In the genomic region with DNA sequence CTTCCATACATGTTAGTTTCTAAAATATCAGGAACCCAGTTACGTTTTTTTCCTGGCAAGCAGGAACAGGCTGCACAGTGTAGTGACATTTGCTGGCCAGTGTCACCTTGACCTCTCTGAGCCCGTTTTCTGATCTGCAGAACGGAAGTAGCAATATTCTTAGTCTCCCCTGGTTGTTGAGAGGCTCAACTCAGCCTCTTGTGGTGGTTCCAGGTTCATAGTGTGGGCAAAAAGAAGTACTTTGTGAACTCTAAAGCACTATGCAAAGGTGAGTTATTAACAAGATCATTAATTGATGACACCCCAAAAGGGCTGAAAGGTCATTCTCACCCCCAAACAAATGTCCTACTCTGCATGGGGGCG, we compare ENCODE assay signal across 26 cellular contexts. TPM values are rescaled to one million over a fixed set of nuclear protein-coding genes. Genes with fewer than 3 reads are reported as not detected.
DNase-seq lines count a peak whose midpoint lies in the region; ATAC-seq and TF ChIP-seq lines count a peak whose summit lies in the region.
"Had no signal": no experiment of that assay in that cellular context is flagged by ENCODE, and none has a peak within 500 bp of the region (broad histone marks: within the 10 kb centered on the region; RNA-seq: fewer than 3 reads in every experiment).

No MANE protein-coding gene starts in this region.

- peak overlapping the region; percentile 91 for H4K8ac ChIP-seq in trophoblast cell (ENCODE audit: low read depth, low read length)

- peaks cover 20% of the 10 kb centered on the region for H3K79me1 ChIP-seq in trophoblast cell (ENCODE audit: low read length)

- H3K9me3 ChIP-seq in GM23248 (ENCODE audit: low read depth) = no peaks in the 10 kb centered on the region
- H3K9me3 ChIP-seq in iPS-18a (ENCODE audit: control insufficient read depth, low read depth, low read length) = no peaks in the 10 kb centered on the region
- H3K9me3 ChIP-seq in trophoblast cell (ENCODE audit: insufficient read depth, low read depth, low read length) = no peaks in the 10 kb centered on the region
- H3K9me3 ChIP-seq: ascending aorta, lower lobe of right lung, MG63, tibial nerve had no signal

- peaks cover 20% of the 10 kb centered on the region for H3K36me3 Mint-ChIP-seq in WTC11
- H3K36me3 Mint-ChIP-seq: activated CD4-positive, alpha-beta memory T cell treated with anti-CD3 and anti-CD28 coated beads for 36 hours; activated naive CD4-positive, alpha-beta T cell treated with anti-CD3 and anti-CD28 coated beads, Interleukin-2, amount 10 ng/mL, durations not matched to agents 7 days and 5 days; CD8-positive, alpha-beta memory T cell; naive B cell; T-cell had no signal

- H4K12ac ChIP-seq in trophoblast cell (ENCODE audit: low read depth, low read length) = peak overlapping the region; percentile 76

- H2AFZ ChIP-seq in GM23248 (peak overlapping the region; percentile 55; the same call in 1 of the 2 replicates), trophoblast cell (ENCODE audit: insufficient read depth, low read length, poor library complexity) (no peak overlapping the region)

- TF ChIP-seq CTCF in WTC11 (IDR thresholded peaks at IDR 0.05) = no peak
- TF ChIP-seq CTCF in coronary artery (IDR thresholded peaks at IDR 0.05) = no peak

- H3K14ac ChIP-seq in trophoblast cell (ENCODE audit: low read length) = peak overlapping the region; percentile 39

- DNase-seq in GM23248 = no peak
- no peak for DNase-seq in WTC11 (ENCODE audit: low spot score)
- DNase-seq in trophoblast cell = no peak
- DNase-seq in coronary artery (ENCODE audit: low spot score) = no peak
- no peak for DNase-seq in COR-L47 (lab: John Stamatoyannopoulos, UW)
- DNase-seq in stimulated activated CD4-positive, alpha-beta T cell treated with anti-CD3 and anti-CD28 coated beads, Interleukin-4, amount 100 ng/mL, for 24 hours = no peak
- no peak for DNase-seq in UCSD-AML1 (lab: John Stamatoyannopoulos, UW; ENCODE audit: unreplicated experiment)
- DNase-seq: activated CD4-positive, alpha-beta memory T cell treated with anti-CD3 and anti-CD28 coated beads for 36 hours; activated naive CD4-positive, alpha-beta T cell treated with anti-CD3 and anti-CD28 coated beads, Interleukin-2, amount 10 ng/mL, durations not matched to agents 7 days and 5 days; activated T-cell treated with anti-CD3 and anti-CD28 coated beads, Interleukin-2, amount 50 U/mL, for 24 hours; CD8-positive, alpha-beta memory T cell; cortex of kidney; lower lobe of right lung; MG63; naive B cell; NCI-H187 treated with DMSO at 0.1 percent for 48 hours; stimulated activated naive CD4-positive, alpha-beta T cell; T-cell; WERI-Rb-1 had no signal

- in situ Hi-C loops in GM23248 (cut with MboI) = no loop called here

- H2BK5ac ChIP-seq in trophoblast cell (ENCODE audit: low read depth, low read length, poor library complexity) = peak overlapping the region; percentile 90

- H3F3A ChIP-seq in GM23248 (ENCODE audit: insufficient read depth) = no peaks in the 10 kb centered on the region; the same call in 1 of the 2 replicates

- CTCF ChIA-PET in WTC11 (lab: Charles Lee) = interaction anchor here (1.0 to 8.8 kb wide), 9 partner anchors 9 to 68 kb away, joined by 3 to 182 read pairs (median 3); a partner anchor contains a TSS

- no peaks in the 10 kb centered on the region for H3K9me3 Mint-ChIP-seq in WTC11
- H3K9me3 Mint-ChIP-seq: activated CD4-positive, alpha-beta memory T cell treated with anti-CD3 and anti-CD28 coated beads for 36 hours; activated naive CD4-positive, alpha-beta T cell treated with anti-CD3 and anti-CD28 coated beads, Interleukin-2, amount 10 ng/mL, durations not matched to agents 7 days and 5 days; activated T-cell treated with anti-CD3 and anti-CD28 coated beads, Interleukin-2, amount 50 U/mL, for 24 hours; CD8-positive, alpha-beta memory T cell; naive B cell; T-cell had no signal

- peak overlapping the region; percentile 10 for H2BK12ac ChIP-seq in trophoblast cell (ENCODE audit: low read length)

- H3K23ac ChIP-seq in trophoblast cell (ENCODE audit: low read length) = no peak overlapping the region

- peaks cover 16% of the 10 kb centered on the region for H3K4me1 ChIP-seq in GM23248 (ENCODE audit: insufficient read depth)
- H3K4me1 ChIP-seq in iPS-18a (ENCODE audit: control insufficient read depth, low read depth, low read length) = peaks cover 41% of the 10 kb centered on the region
- peaks cover 28 to 29% of the 10 kb centered on the region in 2 experiments for H3K4me1 ChIP-seq in trophoblast cell (ENCODE audit: control insufficient read depth in 1 of 2, insufficient read depth in 2 of 2, low read length in 2 of 2)
- H3K4me1 ChIP-seq: lower lobe of right lung had no signal

- H3K27me3 ChIP-seq in GM23248 (replicated peaks; ENCODE audit: insufficient read depth) (peaks cover 4% of the 10 kb centered on the region; the same call in 1 of the 2 replicates), iPS-18a (ENCODE audit: control insufficient read depth, insufficient read depth, low read length) (no peaks in the 10 kb centered on the region), trophoblast cell (ENCODE audit: insufficient read depth, low read length) (no peaks in the 10 kb centered on the region)

- H3K18ac ChIP-seq in trophoblast cell (ENCODE audit: low read length) = peak overlapping the region; percentile 52

- peak overlapping the region; percentile 71 for H3K4me2 ChIP-seq in GM23248 (ENCODE audit: unreplicated experiment)
- peak overlapping the region; percentile 72 for H3K4me2 ChIP-seq in trophoblast cell (ENCODE audit: low read length)

- H3K9ac ChIP-seq in GM23248 (peak overlapping the region; percentile 52), iPS-18a (ENCODE audit: low read length) (peak overlapping the region; percentile 96), trophoblast cell (ENCODE audit: low read length) (no peak overlapping the region)

- H3K36me3 ChIP-seq in GM23248 (ENCODE audit: low read depth) = no peaks in the 10 kb centered on the region
- H3K36me3 ChIP-seq in iPS-18a (ENCODE audit: control insufficient read depth, low read depth, low read length) = no peaks in the 10 kb centered on the region
- peaks cover 24 to 26% of the 10 kb centered on the region in 2 experiments for H3K36me3 ChIP-seq in trophoblast cell (ENCODE audit: control insufficient read depth in 1 of 2, insufficient read depth in 2 of 2, low read length in 2 of 2)
- H3K36me3 ChIP-seq: ascending aorta, lower lobe of right lung, MG63, tibial nerve had no signal

- peak overlapping the region; percentile 70 for H2BK120ac ChIP-seq in trophoblast cell (ENCODE audit: insufficient read depth, low read length, poor library complexity)

- H3K4me3 ChIP-seq in GM23248 = peak overlapping the region; percentile 62
- H3K4me3 ChIP-seq in iPS-18a (ENCODE audit: low read length) = peak overlapping the region; percentile 50
- no peak overlapping the region for H3K4me3 ChIP-seq in trophoblast cell (ENCODE audit: low read depth, low read length)
- H3K4me3 ChIP-seq in coronary artery = no peak overlapping the region
- H3K4me3 ChIP-seq: ascending aorta, lower lobe of right lung, MG63, tibial nerve had no signal

- no peaks in the 10 kb centered on the region for H3K9me2 ChIP-seq in GM23248 (ENCODE audit: insufficient read depth)

- ATAC-seq in WTC11 = no peak
- ATAC-seq: lower lobe of right lung, T-cell had no signal

- no peaks in the 10 kb centered on the region for H3K27me3 Mint-ChIP-seq in WTC11 (ENCODE audit: low read depth)

- POLR2A ChIA-PET in WTC11 (lab: Charles Lee) = interaction anchor here (0.5 to 5.5 kb wide), 6 partner anchors 9 to 47 kb away, joined by 3 to 65 read pairs (median 6); a partner anchor contains a TSS

- no peak overlapping the region for H2AK5ac ChIP-seq in trophoblast cell (ENCODE audit: low read length)

- H3K4me1 Mint-ChIP-seq in WTC11 = peaks cover 66% of the 10 kb centered on the region
- H3K4me1 Mint-ChIP-seq: activated naive CD4-positive, alpha-beta T cell treated with anti-CD3 and anti-CD28 coated beads, Interleukin-2, amount 10 ng/mL, durations not matched to agents 7 days and 5 days; CD8-positive, alpha-beta memory T cell had no signal

- peak overlapping the region; percentile 44; the same call in 1 of the 2 replicates for H3K27ac ChIP-seq in GM23248
- H3K27ac ChIP-seq in iPS-18a (ENCODE audit: low read length) = peak overlapping the region; percentile 3
- H3K27ac ChIP-seq in trophoblast cell (ENCODE audit: low read depth, low read length) = peak overlapping the region; percentile 91
- H3K27ac ChIP-seq in coronary artery = no peak overlapping the region
- H3K27ac ChIP-seq: ascending aorta, lower lobe of right lung, tibial nerve had no signal

- H3K4me3 Mint-ChIP-seq in WTC11 = peak overlapping the region; percentile 73
- H3K4me3 Mint-ChIP-seq: activated CD4-positive, alpha-beta memory T cell treated with anti-CD3 and anti-CD28 coated beads for 36 hours; activated naive CD4-positive, alpha-beta T cell treated with anti-CD3 and anti-CD28 coated beads, Interleukin-2, amount 10 ng/mL, durations not matched to agents 7 days and 5 days; activated T-cell treated with anti-CD3 and anti-CD28 coated beads, Interleukin-2, amount 50 U/mL, for 24 hours; CD8-positive, alpha-beta memory T cell; naive B cell; T-cell had no signal

- peak overlapping the region; percentile 86 for H3K4ac ChIP-seq in trophoblast cell (ENCODE audit: low read depth, low read length)

- peaks cover 70% of the 10 kb centered on the region for H3K79me2 ChIP-seq in GM23248 (ENCODE audit: insufficient read depth)
- peaks cover 31% of the 10 kb centered on the region for H3K79me2 ChIP-seq in trophoblast cell (ENCODE audit: control insufficient read depth, insufficient read depth, low read length, poor library complexity)

- WGBS in GM23248 (ENCODE audit: low coverage in 1 of 2, low lambda C conversion rate in 2 of 2, missing lambda C conversion rate in 2 of 2), 2 experiments = 21 to 23% methylated on average over 4 of the region's 4 CpGs
- WGBS in trophoblast cell (ENCODE audit: extremely low coverage, insufficient coverage, insufficient read length) = no CpG with 5 or more reads among the region's 4 CpGs

- H4K20me1 ChIP-seq in GM23248 (ENCODE audit: insufficient read depth) = no peaks in the 10 kb centered on the region

- H3K27ac Mint-ChIP-seq in WTC11 = peak overlapping the region; percentile 96
- H3K27ac Mint-ChIP-seq: activated CD4-positive, alpha-beta memory T cell treated with anti-CD3 and anti-CD28 coated beads for 36 hours; activated naive CD4-positive, alpha-beta T cell treated with anti-CD3 and anti-CD28 coated beads, Interleukin-2, amount 10 ng/mL, durations not matched to agents 7 days and 5 days; activated T-cell treated with anti-CD3 and anti-CD28 coated beads, Interleukin-2, amount 50 U/mL, for 24 hours; CD8-positive, alpha-beta memory T cell; T-cell had no signal

- peak overlapping the region; percentile 88 for H4K91ac ChIP-seq in trophoblast cell (ENCODE audit: low read depth, low read length)

RNA-seq across cellular contexts. Expression of a gene that starts 15.7 kb away (rescaled TPM):
- total RNA-seq in GM23248 (2014; rRNA removed; shearing (Covaris generic)) = 4.3 and 5.7 TPM in 2 replicates
- 5.6 and 8.1 TPM in 2 replicates for polyA plus RNA-seq in GM23248 (2016; fragmentation: Nextera tagmentation; extraction: Ambion mirVana)
- total RNA-seq in WTC11 (2021) = 392 to 434 TPM (median 423 TPM) in 3 replicates
- 159 and 165 TPM in 2 replicates for polyA plus RNA-seq in trophoblast cell (2013)
- total RNA-seq: ascending aorta, lower lobe of right lung, tibial nerve had no signal
- polyA plus RNA-seq: CD8-positive, alpha-beta memory T cell had no signal

RNA-seq across cellular contexts. Expression of a gene that starts 44.5 kb away (rescaled TPM):
- total RNA-seq in GM23248 (2014; rRNA removed; shearing (Covaris generic)) = not detected in 2 replicates
- polyA plus RNA-seq in GM23248 (2016; fragmentation: Nextera tagmentation; extraction: Ambion mirVana) = 0.28 TPM in 1 of 2 replicates, not detected in the other
- total RNA-seq in WTC11 (2021) = 0.39 TPM in 1 of 3 replicates, not detected in the others
- 0.52 and 1.00 TPM in 2 replicates for polyA plus RNA-seq in trophoblast cell (2013)
- total RNA-seq: activated CD4-positive, alpha-beta memory T cell treated with anti-CD3 and anti-CD28 coated beads for 36 hours; ascending aorta; CD8-positive, alpha-beta memory T cell; Daoy; epithelial cell of proximal tubule; frontal cortex; lower lobe of right lung; NCI-H460; T-cell; tibial nerve had no signal
- polyA plus RNA-seq: CD8-positive, alpha-beta memory T cell had no signal

Comparison
In these comparisons a context has a peak if more than half of its experiments do, and no peak if none do; other contexts are left out.
1. H3K27ac ChIP-seq: peak in GM23248 (single experiment), iPS-18a (single experiment) and trophoblast cell (single experiment); none in coronary artery (0 of 2).
2. H3K4me3 ChIP-seq: peak in GM23248 (single experiment) and iPS-18a (single experiment); none in trophoblast cell (single experiment) and coronary artery (single experiment).
3. RNA of a gene that starts 15.7 kb away (total RNA-seq): 392 to 434 TPM in WTC11; 4.3 to 5.7 TPM in GM23248; every median in the first group is over 10 times any median in the second.